ENCODE assay signal across 17 cellular contexts in the genomic region with DNA sequence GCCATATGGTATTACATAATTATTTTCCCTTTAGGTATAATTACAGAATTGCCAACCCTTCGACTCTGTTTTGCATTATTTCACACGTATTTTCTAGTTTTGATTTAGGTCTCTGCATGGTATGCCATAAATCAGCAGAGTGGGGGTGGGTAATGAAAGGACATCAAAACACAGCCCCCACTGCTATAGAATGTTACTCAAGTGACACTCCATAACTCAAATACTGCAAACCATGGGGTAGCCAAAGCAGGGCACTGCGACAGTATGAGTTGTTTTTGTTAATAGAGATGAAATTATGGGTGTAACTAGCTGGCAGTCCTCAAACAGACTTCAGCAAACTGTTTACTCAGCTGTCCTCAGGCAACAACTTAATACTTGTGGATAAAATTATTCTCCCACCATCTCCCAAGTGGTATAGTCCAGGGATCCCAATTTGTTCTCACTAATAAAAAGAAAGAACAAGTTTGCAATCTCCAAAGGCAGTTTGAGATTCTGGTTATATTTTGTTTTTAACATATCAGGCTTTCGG.
A peak's percentile ranks its signal among the peaks of the same experiment; 100 is the strongest.
DNase-seq lines count a peak whose midpoint lies in the region; ATAC-seq and TF ChIP-seq lines count a peak whose summit lies in the region.
"Had no signal": no experiment of that assay in that cellular context is flagged by ENCODE, and none has a peak within 500 bp of the region (broad histone marks: within the 10 kb centered on the region; RNA-seq: fewer than 3 reads in every experiment).

No MANE protein-coding gene starts in this region.

- no peaks in the 10 kb centered on the region for H3K36me3 Mint-ChIP-seq in CD4-positive, alpha-beta T cell (ENCODE audit: low read depth)
- no peaks in the 10 kb centered on the region for H3K36me3 Mint-ChIP-seq in naive thymus-derived CD8-positive, alpha-beta T cell
- H3K36me3 Mint-ChIP-seq: CD4-positive, CD25-positive, alpha-beta regulatory T cell; naive B cell had no signal

- CTCF ChIA-PET in CD4-positive, alpha-beta T cell (lab: Charles Lee) = interaction anchor here (1.3 kb wide), 1 partner anchor 16 kb away, joined by 3 read pairs; no protein-coding TSS in a partner anchor

- no peak for TF ChIP-seq CTCF in heart left ventricle (IDR thresholded peaks at IDR 0.05)
- no peak for TF ChIP-seq CTCF in left ventricle myocardium inferior (IDR thresholded peaks at IDR 0.05; ENCODE audit: borderline replicate concordance)
- TF ChIP-seq CTCF in CD4-positive, alpha-beta T cell (IDR thresholded peaks at IDR 0.05) = no peak
- no peak for TF ChIP-seq CTCF in lower leg skin (IDR thresholded peaks at IDR 0.05)

- DNase-seq in heart left ventricle (no peak), right cardiac atrium (no peak), NCI-H345 (lab: John Stamatoyannopoulos, UW) (peak; percentile 76), left ventricle myocardium inferior (no peak), lower leg skin (ENCODE audit: low spot score in 2 of 2) (no peak)
- no peak for DNase-seq in CD4-positive, alpha-beta T cell
- no peak for DNase-seq in naive thymus-derived CD8-positive, alpha-beta T cell
- DNase-seq: activated CD4-positive, alpha-beta T cell treated with anti-CD3 and anti-CD28 coated beads for 36 hours; aorta; CD4-positive, CD25-positive, alpha-beta regulatory T cell; naive B cell; stimulated activated naive CD4-positive, alpha-beta T cell treated with Interleukin-2 at 50 U/mL for 16 hours; T-helper 17 cell; upper lobe of left lung had no signal

- POLR2A ChIA-PET in CD4-positive, alpha-beta T cell (lab: Charles Lee) = interaction anchor here (0.5 kb wide), 1 partner anchor 1180 kb away, joined by 3 read pairs; no protein-coding TSS in a partner anchor
- POLR2A ChIA-PET in naive thymus-derived CD8-positive, alpha-beta T cell (lab: Charles Lee) = no interaction called here

- H3K4me3 ChIP-seq in heart left ventricle (no peak overlapping the region), right cardiac atrium (ENCODE audit: low read length) (no peak overlapping the region), left ventricle myocardium inferior (no peak overlapping the region), lower leg skin (ENCODE audit: low read depth, poor library complexity, severe bottlenecking) (no peak overlapping the region)
- H3K4me3 ChIP-seq: upper lobe of left lung had no signal

- H3K36me3 ChIP-seq in heart left ventricle = no peaks in the 10 kb centered on the region
- H3K36me3 ChIP-seq in left ventricle myocardium inferior = no peaks in the 10 kb centered on the region
- H3K36me3 ChIP-seq: upper lobe of left lung had no signal

- ATAC-seq in heart left ventricle (peak in 3 of 4 donors; percentile 16 to 55 (median 42)), right cardiac atrium (no peak), HG02588 (IDR thresholded peaks at IDR 0.05; ENCODE audit: unreplicated experiment) (no peak)
- ATAC-seq in CD4-positive, alpha-beta T cell (ENCODE audit: poor library complexity) = no peak
- ATAC-seq in naive thymus-derived CD8-positive, alpha-beta T cell = no peak
- ATAC-seq: activated CD4-positive, alpha-beta T cell treated with anti-CD3 and anti-CD28 coated beads for 36 hours; left lobe of liver; T-helper 17 cell had no signal

- TF ChIP-seq POLR2A in heart left ventricle (IDR thresholded peaks at IDR 0.05) = no peak
- no peak for TF ChIP-seq POLR2A in lower leg skin (IDR thresholded peaks at IDR 0.05)

- H3K27ac ChIP-seq in heart left ventricle = peak overlapping the region in 2 of 12 donors; percentile 1 to 17
- no peak overlapping the region for H3K27ac ChIP-seq in right cardiac atrium (ENCODE audit: low read length)
- peak overlapping the region; percentile 25 for H3K27ac ChIP-seq in left ventricle myocardium inferior (replicated peaks)
- no peak overlapping the region for H3K27ac ChIP-seq in CD4-positive, alpha-beta T cell (ENCODE audit: low read depth, low read length)
- H3K27ac ChIP-seq: HL-60, upper lobe of left lung had no signal

- peaks cover 34% of the 10 kb centered on the region for H3K27me3 Mint-ChIP-seq in CD4-positive, alpha-beta T cell
- H3K27me3 Mint-ChIP-seq in naive thymus-derived CD8-positive, alpha-beta T cell = peaks cover 0 to 7% (median 3%) of the 10 kb centered on the region in 5 donors

- no peak overlapping the region for H3K27ac Mint-ChIP-seq in CD4-positive, alpha-beta T cell
- H3K27ac Mint-ChIP-seq in naive thymus-derived CD8-positive, alpha-beta T cell = no peak overlapping the region
- H3K27ac Mint-ChIP-seq: activated CD4-positive, alpha-beta T cell treated with anti-CD3 and anti-CD28 coated beads for 36 hours; CD4-positive, CD25-positive, alpha-beta regulatory T cell; naive B cell; T-helper 17 cell had no signal

- no peaks in the 10 kb centered on the region for H3K4me1 Mint-ChIP-seq in CD4-positive, alpha-beta T cell (ENCODE audit: low read depth)
- H3K4me1 Mint-ChIP-seq in naive thymus-derived CD8-positive, alpha-beta T cell = no peaks in the 10 kb centered on the region
- H3K4me1 Mint-ChIP-seq: activated CD4-positive, alpha-beta T cell treated with anti-CD3 and anti-CD28 coated beads for 36 hours; CD4-positive, CD25-positive, alpha-beta regulatory T cell; naive B cell; T-helper 17 cell had no signal

- intact Hi-C loops in heart left ventricle (cut with DNase I) (no loop called here), right cardiac atrium (cut with DNase I) (no loop called here), left ventricle myocardium inferior (cut with micrococcal nuclease) (no loop called here), lower leg skin (cut with DNase I; ENCODE audit: low total_unique reads) (no loop called here)
- intact Hi-C loops in CD4-positive, alpha-beta T cell (cut with DNase I, micrococcal nuclease) = no loop called here

- H3K9me3 Mint-ChIP-seq in CD4-positive, alpha-beta T cell = no peaks in the 10 kb centered on the region
- H3K9me3 Mint-ChIP-seq in naive thymus-derived CD8-positive, alpha-beta T cell = no peaks in the 10 kb centered on the region

- H3K9me3 ChIP-seq in heart left ventricle (no peaks in the 10 kb centered on the region), right cardiac atrium (ENCODE audit: control insufficient read depth, low read length) (no peaks in the 10 kb centered on the region), left ventricle myocardium inferior (replicated peaks) (peaks cover 4% of the 10 kb centered on the region)
- no peaks in the 10 kb centered on the region for H3K9me3 ChIP-seq in CD4-positive, alpha-beta T cell (ENCODE audit: control insufficient read depth, low read length)
- H3K9me3 ChIP-seq: upper lobe of left lung had no signal

- H3K27me3 ChIP-seq in heart left ventricle (no peaks in the 10 kb centered on the region), right cardiac atrium (ENCODE audit: control insufficient read depth, insufficient read depth) (no peaks in the 10 kb centered on the region), left ventricle myocardium inferior (ENCODE audit: low read depth) (no peaks in the 10 kb centered on the region)
- no peaks in the 10 kb centered on the region for H3K27me3 ChIP-seq in CD4-positive, alpha-beta T cell (ENCODE audit: control insufficient read depth, insufficient read depth, low read length)
- H3K27me3 ChIP-seq: upper lobe of left lung had no signal

- no peak overlapping the region for H3K4me3 Mint-ChIP-seq in CD4-positive, alpha-beta T cell
- H3K4me3 Mint-ChIP-seq in naive thymus-derived CD8-positive, alpha-beta T cell = no peak overlapping the region
- H3K4me3 Mint-ChIP-seq: activated CD4-positive, alpha-beta T cell treated with anti-CD3 and anti-CD28 coated beads for 36 hours; CD4-positive, CD25-positive, alpha-beta regulatory T cell; naive B cell; T-helper 17 cell had no signal

- 74 to 85% (median 76%) methylated on average over 4 of the region's 4 CpGs for WGBS in heart left ventricle, 4 donors
- 67% methylated on average over 4 of the region's 4 CpGs for WGBS in right cardiac atrium
- WGBS in lower leg skin, 2 donors = 39 to 43% methylated on average over 4 of the region's 4 CpGs

- H3K4me1 ChIP-seq in heart left ventricle = peaks cover 0 to 14% (median 0%) of the 10 kb centered on the region in 12 donors
- no peaks in the 10 kb centered on the region for H3K4me1 ChIP-seq in right cardiac atrium (ENCODE audit: control insufficient read depth, insufficient read depth, low read length)
- peaks cover 5% of the 10 kb centered on the region for H3K4me1 ChIP-seq in left ventricle myocardium inferior
- H3K4me1 ChIP-seq: upper lobe of left lung had no signal

Comparison
In these comparisons a context has a peak if more than half of its experiments do, and no peak if none do; other contexts are left out.
1. ATAC-seq: peak in heart left ventricle (3 of 4); none in right cardiac atrium (0 of 2), CD4-positive, alpha-beta T cell (single experiment), HG02588 (single experiment) and naive thymus-derived CD8-positive, alpha-beta T cell (0 of 2).